In the genomic region with DNA sequence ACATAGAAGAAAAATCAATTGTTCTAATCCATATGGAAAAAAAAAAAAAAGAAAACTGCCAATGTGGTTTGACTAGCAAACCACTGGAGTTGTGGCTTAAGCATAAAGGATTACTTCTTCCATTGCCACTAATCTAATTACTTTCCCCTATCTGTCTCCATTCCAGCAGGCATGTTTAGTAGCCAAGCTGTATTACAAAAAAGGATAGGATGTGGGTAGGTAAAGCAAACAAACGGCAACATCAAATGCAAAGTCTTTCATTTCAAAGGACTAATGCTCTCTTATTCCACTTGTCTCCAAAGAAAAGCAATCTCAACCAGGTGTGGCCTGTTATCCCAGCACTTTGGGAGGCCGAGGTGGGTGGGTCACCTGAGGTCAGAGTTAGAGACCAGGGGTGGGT, we compare ENCODE assay signal across 23 cellular contexts.
"Had no signal": no experiment of that assay in that cellular context is flagged by ENCODE, and none has a peak within 500 bp of the region (broad histone marks: within the 10 kb centered on the region; RNA-seq: fewer than 3 reads in every experiment).

No MANE protein-coding gene starts in this region.

- H3K4me1 Mint-ChIP-seq: activated naive CD8-positive, alpha-beta T cell treated with anti-CD3 and anti-CD28 coated beads, Interleukin-2, amount 10 ng/mL, durations not matched to agents 7 days and 5 days; WTC11 had no signal

- H3K9me3 Mint-ChIP-seq: activated naive CD8-positive, alpha-beta T cell treated with anti-CD3 and anti-CD28 coated beads, Interleukin-2, amount 10 ng/mL, durations not matched to agents 7 days and 5 days; WTC11 had no signal

- DNase-seq: activated CD4-positive, alpha-beta T cell treated with anti-CD3 and anti-CD28 coated beads for 48 hours; activated CD4-positive, alpha-beta T cell treated with anti-CD3 and anti-CD28 coated beads, Interleukin-2, amount 50 U/mL, for 4 hours; activated CD4-positive, CD25-positive, alpha-beta regulatory T cell treated with anti-CD3 and anti-CD28 coated beads, Interleukin-2, amount 50 U/mL, for 72 hours; activated CD8-positive, alpha-beta memory T cell treated with anti-CD3 and anti-CD28 coated beads, Interleukin-2, amount 50 U/mL, for 48 hours; activated CD8-positive, alpha-beta T cell treated with anti-CD3 and anti-CD28 coated beads, Interleukin-2, amount 10 ng/mL, durations not matched to agents 7 days and 5 days; activated naive CD4-positive, alpha-beta T cell treated with anti-CD3 and anti-CD28 coated beads, Interleukin-2, amount 50 U/mL, for 16 hours; activated naive CD8-positive, alpha-beta T cell treated with anti-CD3 and anti-CD28 coated beads, Interleukin-2, amount 10 ng/mL, durations not matched to agents 7 days and 5 days; activated T-cell treated with anti-CD3 and anti-CD28 coated beads, Interleukin-2, amount 50 U/mL, for 1 hour; adrenal gland; anterior cingulate cortex; MG63; MV-4-11; NCI-H1092 treated with DMSO at 0.1 percent for 48 hours; NCI-H1417 treated with DMSO at 0.1 percent for 48 hours; NCI-H1694; NCI-H2081; NCI-H446; NCI-H748 treated with DMSO at 0.1 percent for 48 hours; RPMI8226; SK-N-SH had no signal

- H3K27ac Mint-ChIP-seq: activated CD8-positive, alpha-beta T cell treated with anti-CD3 and anti-CD28 coated beads, Interleukin-2, amount 10 ng/mL, durations not matched to agents 7 days and 5 days; activated naive CD8-positive, alpha-beta T cell treated with anti-CD3 and anti-CD28 coated beads, Interleukin-2, amount 10 ng/mL, durations not matched to agents 7 days and 5 days; WTC11 had no signal

- H3K36me3 Mint-ChIP-seq: activated naive CD8-positive, alpha-beta T cell treated with anti-CD3 and anti-CD28 coated beads, Interleukin-2, amount 10 ng/mL, durations not matched to agents 7 days and 5 days; WTC11 had no signal

- H3K4me3 Mint-ChIP-seq: activated CD8-positive, alpha-beta T cell treated with anti-CD3 and anti-CD28 coated beads, Interleukin-2, amount 10 ng/mL, durations not matched to agents 7 days and 5 days; activated naive CD8-positive, alpha-beta T cell treated with anti-CD3 and anti-CD28 coated beads, Interleukin-2, amount 10 ng/mL, durations not matched to agents 7 days and 5 days; WTC11 had no signal

- ATAC-seq: activated CD8-positive, alpha-beta T cell treated with anti-CD3 and anti-CD28 coated beads, Interleukin-2, amount 10 ng/mL, durations not matched to agents 7 days and 5 days; Panc1; Right ventricle myocardium inferior; WTC11 had no signal
